In genomic region chr3:51343918-51344687, GRCh38 we compare ENCODE assay signal across 17 cellular contexts. TPM values are rescaled to one million over a fixed set of nuclear protein-coding genes. Genes with fewer than 3 reads are reported as not detected.
DNase-seq lines count a peak whose midpoint lies in the region; ATAC-seq and TF ChIP-seq lines count a peak whose summit lies in the region.
"Had no signal": no experiment of that assay in that cellular context is flagged by ENCODE, and none has a peak within 500 bp of the region (broad histone marks: within the 10 kb centered on the region; RNA-seq: fewer than 3 reads in every experiment).

No MANE protein-coding gene starts in this region.

- TF ChIP-seq CTCF in Calu3 (IDR thresholded peaks at IDR 0.05; ENCODE audit: unreplicated experiment) (no peak), PC-3 (conservative IDR thresholded peaks at IDR 0.05; ENCODE audit: low read depth, low read length) (no peak), epithelial cell of proximal tubule (conservative IDR thresholded peaks at IDR 0.05; ENCODE audit: low read depth, low read length) (no peak), progenitor cell of endocrine pancreas (IDR thresholded peaks at IDR 0.05; ENCODE audit: unreplicated experiment) (no peak)

- ATAC-seq in PC-3: no peak
- no peak for ATAC-seq in HG03045 (IDR thresholded peaks at IDR 0.05; ENCODE audit: unreplicated experiment)
- ATAC-seq in HG03108 (IDR thresholded peaks at IDR 0.05; ENCODE audit: unreplicated experiment): no peak
- ATAC-seq: activated T-helper 17 cell treated with anti-CD3 and anti-CD28 coated beads, Interleukin-2, amount 50 U/mL, for 72 hours; GM12878; right cardiac atrium; WTC11 had no signal

- peaks cover 24% of the 10 kb centered on the region for H3K4me1 ChIP-seq in PC-3 (ENCODE audit: insufficient read depth, low read length)

- H3K9ac ChIP-seq in PC-3 (ENCODE audit: low read length): no peak overlapping the region

- H3K4me1 Mint-ChIP-seq in Calu3 (ENCODE audit: low read depth, unreplicated experiment) (peaks cover 36% of the 10 kb centered on the region), progenitor cell of endocrine pancreas (ENCODE audit: low read depth) (peaks cover 11% of the 10 kb centered on the region)
- H3K4me1 Mint-ChIP-seq: activated T-helper 17 cell treated with anti-CD3 and anti-CD28 coated beads, Interleukin-2, amount 50 U/mL, for 72 hours had no signal

- POLR2A ChIA-PET in PC-3 (lab: Charles Lee; ENCODE audit: unreplicated experiment): interaction anchor here (0.6 kb wide), 1 partner anchor 41 kb away, joined by 4 read pairs; the partner anchor contains the start of gene MANF

- H3K9me3 ChIP-seq in PC-3 (ENCODE audit: low read length): no peaks in the 10 kb centered on the region

- H3K4me3 Mint-ChIP-seq in Calu3 (ENCODE audit: low read depth, unreplicated experiment) (no peak overlapping the region), progenitor cell of endocrine pancreas (ENCODE audit: low read depth) (no peak overlapping the region)
- H3K4me3 Mint-ChIP-seq: activated T-helper 17 cell treated with anti-CD3 and anti-CD28 coated beads, Interleukin-2, amount 50 U/mL, for 72 hours; WTC11 had no signal

- H2AFZ ChIP-seq in PC-3 (ENCODE audit: low read length): no peak overlapping the region

- no peak overlapping the region for H3K27ac ChIP-seq in PC-3 (ENCODE audit: low read length)

- BruUV-seq in Calu3 (replicated peaks; lab: Mats Ljungman, UMichigan) (no TSS peak), PC-3 (replicated peaks; lab: Mats Ljungman, UMichigan) (no TSS peak)

- H3K4me3 ChIP-seq in PC-3 (ENCODE audit: low read length) (no peak overlapping the region), epithelial cell of proximal tubule (ENCODE audit: low read depth, low read length) (no peak overlapping the region)
- H3K4me3 ChIP-seq: GM12878 had no signal

- H3K27me3 ChIP-seq in PC-3 (ENCODE audit: low read length): 0 out of 2 replicates have a peak, but pooled peaks cover 7% of the 10 kb centered on the region

- no peaks in the 10 kb centered on the region for H4K20me1 ChIP-seq in PC-3 (ENCODE audit: low read length)

- DNase-seq in Calu3: peak; percentile 32
- peak; percentile 63 for DNase-seq in PC-3
- DNase-seq in epithelial cell of proximal tubule (ENCODE audit: low read depth): peak; percentile 12
- no peak for DNase-seq in progenitor cell of endocrine pancreas (ENCODE audit: low spot score, unreplicated experiment)
- DNase-seq in NCI-H774 (lab: John Stamatoyannopoulos, UW): no peak
- DNase-seq in stimulated activated CD4-positive, alpha-beta T cell treated with anti-CD3 and anti-CD28 coated beads, Interleukin-15, amount 100 ng/mL, for 24 hours: no peak
- DNase-seq: COR-L47, dermis blood vessel endothelial cell, H7, NCI-H524, SHP77 treated with DMSO at 0.1 percent for 48 hours had no signal

- H3K36me3 Mint-ChIP-seq in Calu3 (ENCODE audit: insufficient read depth, unreplicated experiment) (peaks cover 10% of the 10 kb centered on the region), progenitor cell of endocrine pancreas (ENCODE audit: insufficient read depth) (peaks cover 5% of the 10 kb centered on the region)
- H3K36me3 Mint-ChIP-seq: WTC11 had no signal

- no peak overlapping the region for H3K27ac Mint-ChIP-seq in Calu3 (ENCODE audit: unreplicated experiment)
- peak overlapping the region; percentile 57 for H3K27ac Mint-ChIP-seq in progenitor cell of endocrine pancreas
- H3K27ac Mint-ChIP-seq: activated T-helper 17 cell treated with anti-CD3 and anti-CD28 coated beads, Interleukin-2, amount 50 U/mL, for 72 hours; WTC11 had no signal

- H3K9me2 ChIP-seq in PC-3 (replicated peaks; ENCODE audit: low read length): no peaks in the 10 kb centered on the region

- H3K9me3 Mint-ChIP-seq in Calu3 (ENCODE audit: low read depth, unreplicated experiment) (no peaks in the 10 kb centered on the region), progenitor cell of endocrine pancreas (ENCODE audit: low read depth) (no peaks in the 10 kb centered on the region)
- H3K9me3 Mint-ChIP-seq: activated T-helper 17 cell treated with anti-CD3 and anti-CD28 coated beads, Interleukin-2, amount 50 U/mL, for 72 hours; WTC11 had no signal

- CTCF ChIA-PET in Calu3 (lab: Charles Lee) (no interaction called here), PC-3 (lab: Charles Lee) (no interaction called here)

- intact Hi-C loops in Calu3 (cut with micrococcal nuclease; ENCODE audit: unreplicated experiment) (no loop called here), PC-3 (cut with micrococcal nuclease) (no loop called here)

- H3K79me2 ChIP-seq in PC-3 (ENCODE audit: low read length): no peaks in the 10 kb centered on the region

- H3K36me3 ChIP-seq in PC-3 (ENCODE audit: low read depth, low read length): no peaks in the 10 kb centered on the region

- no peaks in the 10 kb centered on the region for H3F3A ChIP-seq in PC-3 (ENCODE audit: low read length, unreplicated experiment)

- H3K27me3 Mint-ChIP-seq in Calu3 (ENCODE audit: unreplicated experiment) (no peaks in the 10 kb centered on the region), progenitor cell of endocrine pancreas (no peaks in the 10 kb centered on the region)
- H3K27me3 Mint-ChIP-seq: activated T-helper 17 cell treated with anti-CD3 and anti-CD28 coated beads, Interleukin-2, amount 50 U/mL, for 72 hours had no signal

- no peak overlapping the region; the same call in 1 of the 2 replicates for H3K4me2 ChIP-seq in PC-3 (ENCODE audit: low read length)

RNA-seq across cellular contexts. Expression of gene MANF, which starts 41.0 kb away (rescaled TPM):
- total RNA-seq in Calu3 (2022): 140 and 176 TPM in 2 replicates
- total RNA-seq in PC-3 (2014; rRNA removed): 200 and 221 TPM in 2 replicates
- total RNA-seq in epithelial cell of proximal tubule: 151 and 265 TPM in 2 replicates
- 130 and 131 TPM in 2 replicates for total RNA-seq in progenitor cell of endocrine pancreas

RNA-seq across cellular contexts. Expression of gene RBM15B, which starts 47.0 kb away (rescaled TPM):
- total RNA-seq in Calu3 (2022): 40.6 and 43.8 TPM in 2 replicates
- 31.1 and 34.7 TPM in 2 replicates for total RNA-seq in PC-3 (2014; rRNA removed)
- total RNA-seq in epithelial cell of proximal tubule: 25.6 and 39.1 TPM in 2 replicates
- total RNA-seq in progenitor cell of endocrine pancreas: 69.7 and 75.8 TPM in 2 replicates

Comparison
In these comparisons a context has a peak if more than half of its experiments do, and no peak if none do; other contexts are left out.
1. DNase-seq: peak in Calu3 (single experiment), PC-3 (single experiment) and epithelial cell of proximal tubule (single experiment); none in progenitor cell of endocrine pancreas (single experiment), NCI-H774 (single experiment) and stimulated activated CD4-positive, alpha-beta T cell treated with anti-CD3 and anti-CD28 coated beads, Interleukin-15, amount 100 ng/mL, for 24 hours (single experiment).